In genomic region chr2:73922681-73923080, GRCh38 we compare ENCODE assay signal across 23 cellular contexts. TPM values are rescaled to one million over a fixed set of nuclear protein-coding genes. Genes with fewer than 3 reads are reported as not detected.
"Had no signal": no experiment of that assay in that cellular context is flagged by ENCODE, and none has a peak within 500 bp of the region (broad histone marks: within the 10 kb centered on the region; RNA-seq: fewer than 3 reads in every experiment).

No MANE protein-coding gene starts in this region.

- H3K4me2 ChIP-seq: smooth muscle cell had no signal

- H3K27me3 ChIP-seq: ascending aorta, esophagus muscularis mucosa, gastroesophageal sphincter, upper lobe of left lung had no signal

- ATAC-seq: activated CD4-positive, alpha-beta T cell treated with anti-CD3 and anti-CD28 coated beads for 36 hours; activated CD8-positive, alpha-beta memory T cell treated with anti-CD3 and anti-CD28 coated beads, Interleukin-2, amount 10 ng/mL, durations not matched to agents 7 days and 5 days; gastroesophageal sphincter; heart left ventricle; left lung; natural killer cell treated with Interleukin-12 subunit alpha and Interleukin-12 subunit beta and Interleukin-15 and Interleukin-18, amount 100 ng/mL, for 72 hours; sciatic nerve; SK-N-SH treated with all-trans-retinoic acid at 6 μM for 48 hours; stimulated activated naive B cell treated with anti-CD40 and anti-IgM and Interleukin-4, amounts not matched to agents 10 μg/mL and 1 μg/mL and 100 μg/mL, for 72 hours had no signal

- H3K9me3 Mint-ChIP-seq: activated naive CD4-positive, alpha-beta T cell treated with anti-CD3 and anti-CD28 coated beads for 36 hours; activated T-helper 2 cell treated with anti-CD3 and anti-CD28 coated beads, Interferon-gamma antibody, Interleukin-2, Interleukin-4, amounts not matched to agents 10 μg/mL and 5 μg/mL and 100 μg/mL, durations not matched to agents 14 hours and 24 hours and 36 hours; natural killer cell treated with Interleukin-12 subunit alpha and Interleukin-12 subunit beta and Interleukin-15 and Interleukin-18, amount 100 ng/mL, for 72 hours; T-helper 1 cell treated with Interleukin-12 subunit alpha and Interleukin-12 subunit beta and Interleukin-4 antibody, amounts not matched to agents 30 μg/mL and 1 μg/mL, for 36 hours had no signal

- DNase-seq: activated CD4-positive, alpha-beta T cell treated with anti-CD3 and anti-CD28 coated beads for 36 hours; activated CD4-positive, alpha-beta T cell treated with anti-CD3 and anti-CD28 coated beads, Interleukin-2, amount 50 U/mL, for 48 hours; activated CD8-positive, alpha-beta memory T cell treated with anti-CD3 and anti-CD28 coated beads, Interleukin-2, amount 10 ng/mL, durations not matched to agents 7 days and 5 days; activated naive CD4-positive, alpha-beta T cell treated with anti-CD3 and anti-CD28 coated beads for 36 hours; activated T-cell treated with anti-CD3 and anti-CD28 coated beads, Interleukin-2, amount 50 U/mL, for 1 hour; effector CD4-positive, alpha-beta T cell; heart left ventricle; left lung; mesendoderm; stimulated activated CD4-positive, alpha-beta T cell treated with anti-CD3 and anti-CD28 coated beads, Interleukin-4, amount 100 ng/mL, for 4 hours; stimulated activated naive B cell treated with anti-CD40 and anti-IgM and Interleukin-4, amounts not matched to agents 10 μg/mL and 1 μg/mL and 100 μg/mL, for 72 hours; upper lobe of left lung; WERI-Rb-1 had no signal

- H3K27ac ChIP-seq: ascending aorta, left lung, thoracic aorta, upper lobe of left lung, WERI-Rb-1 had no signal

- H3K27me3 Mint-ChIP-seq: activated CD4-positive, alpha-beta T cell treated with anti-CD3 and anti-CD28 coated beads for 36 hours; natural killer cell treated with Interleukin-12 subunit alpha and Interleukin-12 subunit beta and Interleukin-15 and Interleukin-18, amount 100 ng/mL, for 72 hours had no signal

- H3K36me3 ChIP-seq: heart left ventricle, left lung, upper lobe of left lung, WERI-Rb-1 had no signal

- H3K4me3 Mint-ChIP-seq: activated CD4-positive, alpha-beta T cell treated with anti-CD3 and anti-CD28 coated beads for 36 hours; activated CD8-positive, alpha-beta memory T cell treated with anti-CD3 and anti-CD28 coated beads, Interleukin-2, amount 10 ng/mL, durations not matched to agents 7 days and 5 days; activated naive CD4-positive, alpha-beta T cell treated with anti-CD3 and anti-CD28 coated beads for 36 hours; natural killer cell treated with Interleukin-12 subunit alpha and Interleukin-12 subunit beta and Interleukin-15 and Interleukin-18, amount 100 ng/mL, for 72 hours; stimulated activated naive B cell treated with anti-CD40 and anti-IgM and Interleukin-4, amounts not matched to agents 10 μg/mL and 1 μg/mL and 100 μg/mL, for 72 hours; T-helper 1 cell treated with Interleukin-12 subunit alpha and Interleukin-12 subunit beta and Interleukin-4 antibody, amounts not matched to agents 30 μg/mL and 1 μg/mL, for 36 hours had no signal

- H3K27ac Mint-ChIP-seq: activated CD4-positive, alpha-beta T cell treated with anti-CD3 and anti-CD28 coated beads for 36 hours; activated naive CD4-positive, alpha-beta T cell treated with anti-CD3 and anti-CD28 coated beads for 36 hours; activated T-helper 2 cell treated with anti-CD3 and anti-CD28 coated beads, Interferon-gamma antibody, Interleukin-2, Interleukin-4, amounts not matched to agents 10 μg/mL and 5 μg/mL and 100 μg/mL, durations not matched to agents 14 hours and 24 hours and 36 hours; T-helper 1 cell treated with Interleukin-12 subunit alpha and Interleukin-12 subunit beta and Interleukin-4 antibody, amounts not matched to agents 30 μg/mL and 1 μg/mL, for 36 hours had no signal

- H3K9me3 ChIP-seq: ascending aorta, esophagus muscularis mucosa, gastroesophageal sphincter, heart left ventricle, left lung, thoracic aorta, upper lobe of left lung had no signal

- H3K4me3 ChIP-seq: ascending aorta, esophagus muscularis mucosa, gastroesophageal sphincter, heart left ventricle, left lung, smooth muscle cell, thoracic aorta, upper lobe of left lung had no signal

RNA-seq across cellular contexts. Expression of gene ACTG2, which starts 29.9 kb away (rescaled TPM):
- total RNA-seq: activated CD8-positive, alpha-beta memory T cell treated with anti-CD3 and anti-CD28 coated beads, Interleukin-2, amount 10 ng/mL, durations not matched to agents 7 days and 5 days; activated naive CD4-positive, alpha-beta T cell treated with anti-CD3 and anti-CD28 coated beads for 36 hours; natural killer cell treated with Interleukin-12 subunit alpha and Interleukin-12 subunit beta and Interleukin-15 and Interleukin-18, amount 100 ng/mL, for 72 hours had no signal
